Comparison of ENCODE assay signal across 17 cellular contexts in the genomic region with DNA sequence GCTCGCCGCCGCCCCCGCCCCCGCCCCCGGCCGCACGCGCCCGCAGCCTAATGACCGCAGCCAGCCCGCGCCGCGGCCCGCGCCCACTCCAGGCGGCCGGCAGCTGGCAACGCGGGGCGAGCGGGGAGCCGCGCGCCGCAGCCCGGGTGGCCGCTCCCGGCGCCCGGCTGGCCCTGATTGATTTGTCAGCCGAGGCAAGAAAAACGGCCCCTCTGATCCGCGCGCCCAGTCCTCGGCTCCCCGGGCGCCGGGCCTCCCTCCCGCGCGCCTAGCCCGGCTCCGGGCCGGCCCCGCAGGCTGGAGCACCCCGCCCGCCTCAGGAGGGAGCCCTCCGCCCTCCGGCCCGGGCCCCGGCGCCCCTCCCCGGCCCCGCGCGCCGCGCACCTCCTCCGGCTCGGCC. TPM values are rescaled to one million over a fixed set of nuclear protein-coding genes. Genes with fewer than 3 reads are reported as not detected.
DNase-seq lines count a peak whose midpoint lies in the region; ATAC-seq and TF ChIP-seq lines count a peak whose summit lies in the region.
"Had no signal": no experiment of that assay in that cellular context is flagged by ENCODE, and none has a peak within 500 bp of the region (broad histone marks: within the 10 kb centered on the region; RNA-seq: fewer than 3 reads in every experiment).

No MANE protein-coding gene starts in this region.

- no peaks in the 10 kb centered on the region for H3K9me2 ChIP-seq in hepatocyte (replicated peaks; ENCODE audit: insufficient read depth)

- no peak overlapping the region for H2AFZ ChIP-seq in hepatocyte

- TF ChIP-seq POLR2A in lower leg skin (IDR thresholded peaks at IDR 0.05), result no peak

- no peak overlapping the region for H3K4me3 Mint-ChIP-seq in stimulated activated naive CD8-positive, alpha-beta T cell treated with anti-CD3 and anti-CD28 coated beads, Interleukin-15, amount 100 ng/mL, for 72 hours
- H3K4me3 Mint-ChIP-seq in type B pancreatic cell (no peak overlapping the region), chondrocyte (ENCODE audit: unreplicated experiment) (no peak overlapping the region)

- H3K27me3 Mint-ChIP-seq in stimulated activated naive CD8-positive, alpha-beta T cell treated with anti-CD3 and anti-CD28 coated beads, Interleukin-15, amount 100 ng/mL, for 72 hours, result peaks cover 92% of the 10 kb centered on the region
- H3K27me3 Mint-ChIP-seq in type B pancreatic cell, result peaks cover 93% of the 10 kb centered on the region
- H3K27me3 Mint-ChIP-seq in chondrocyte (ENCODE audit: low read depth), result peaks cover 89% of the 10 kb centered on the region

- no peaks in the 10 kb centered on the region for H3K9me3 Mint-ChIP-seq in stimulated activated naive CD8-positive, alpha-beta T cell treated with anti-CD3 and anti-CD28 coated beads, Interleukin-15, amount 100 ng/mL, for 72 hours
- H3K9me3 Mint-ChIP-seq in type B pancreatic cell (no peaks in the 10 kb centered on the region), chondrocyte (ENCODE audit: low read depth) (no peaks in the 10 kb centered on the region)
- H3K9me3 Mint-ChIP-seq: activated CD4-positive, alpha-beta memory T cell treated with anti-CD3 and anti-CD28 coated beads, Interleukin-2, amount 10 ng/mL, durations not matched to agents 7 days and 5 days; activated naive CD4-positive, alpha-beta T cell treated with anti-CD3 and anti-CD28 coated beads for 36 hours had no signal

- H3K36me3 ChIP-seq in RWPE2 (ENCODE audit: low read depth) (no peaks in the 10 kb centered on the region), hepatocyte (replicated peaks; ENCODE audit: insufficient read depth, low read depth) (no peaks in the 10 kb centered on the region)

- DNase-seq in stimulated activated naive CD8-positive, alpha-beta T cell treated with anti-CD3 and anti-CD28 coated beads, Interleukin-15, amount 100 ng/mL, for 72 hours, result no peak
- DNase-seq in stimulated activated naive CD8-positive, alpha-beta T cell treated with anti-CD3 and anti-CD28 coated beads, Interleukin-15, Interleukin-2, amounts not matched to agents 100 U/mL and 50 U/mL, for 24 hours, result no peak
- no peak for DNase-seq in RWPE2 (ENCODE audit: low spot score)
- no peak for DNase-seq in hepatocyte (ENCODE audit: low spot score)
- no peak for DNase-seq in type B pancreatic cell (ENCODE audit: extremely low spot score, unreplicated experiment)
- no peak for DNase-seq in lower leg skin (ENCODE audit: low spot score in 2 of 2)
- no peak for DNase-seq in nucleus accumbens (lab: John Stamatoyannopoulos, UW)
- no peak for DNase-seq in chondrocyte (ENCODE audit: low spot score)
- DNase-seq: activated CD4-positive, alpha-beta memory T cell treated with anti-CD3 and anti-CD28 coated beads, Interleukin-2, amount 10 ng/mL, durations not matched to agents 7 days and 5 days; activated naive CD4-positive, alpha-beta T cell treated with anti-CD3 and anti-CD28 coated beads for 36 hours; central memory CD4-positive, alpha-beta T cell; GF-D8 had no signal

- peak; percentile 29 for ATAC-seq in stimulated activated naive CD8-positive, alpha-beta T cell treated with anti-CD3 and anti-CD28 coated beads, Interleukin-15, amount 100 ng/mL, for 72 hours
- no peak for ATAC-seq in stimulated activated naive CD8-positive, alpha-beta T cell treated with anti-CD3 and anti-CD28 coated beads, Interleukin-15, Interleukin-2, amounts not matched to agents 100 U/mL and 50 U/mL, for 24 hours
- ATAC-seq in RWPE2 (ENCODE audit: low read depth), result no peak

- no peak overlapping the region for H3K27ac Mint-ChIP-seq in stimulated activated naive CD8-positive, alpha-beta T cell treated with anti-CD3 and anti-CD28 coated beads, Interleukin-15, amount 100 ng/mL, for 72 hours
- H3K27ac Mint-ChIP-seq in type B pancreatic cell, result no peak overlapping the region
- no peak overlapping the region for H3K27ac Mint-ChIP-seq in chondrocyte (ENCODE audit: unreplicated experiment)
- H3K27ac Mint-ChIP-seq: activated CD4-positive, alpha-beta memory T cell treated with anti-CD3 and anti-CD28 coated beads, Interleukin-2, amount 10 ng/mL, durations not matched to agents 7 days and 5 days; activated naive CD4-positive, alpha-beta T cell treated with anti-CD3 and anti-CD28 coated beads for 36 hours; progenitor cell of endocrine pancreas had no signal

- no peaks in the 10 kb centered on the region for H3K4me1 ChIP-seq in RWPE2 (ENCODE audit: insufficient read depth, poor library complexity, severe bottlenecking)
- H3K4me1 ChIP-seq in hepatocyte (ENCODE audit: insufficient read depth), result peaks cover 7% of the 10 kb centered on the region

- H3K27ac ChIP-seq in RWPE2 (ENCODE audit: poor library complexity, severe bottlenecking) (no peak overlapping the region), hepatocyte (no peak overlapping the region)
- H3K27ac ChIP-seq: C4-2B had no signal

- H3K36me3 Mint-ChIP-seq in type B pancreatic cell (no peaks in the 10 kb centered on the region), chondrocyte (ENCODE audit: low read depth) (peaks cover 3% of the 10 kb centered on the region)

- no peaks in the 10 kb centered on the region for H4K20me1 ChIP-seq in hepatocyte (ENCODE audit: insufficient read depth, poor library complexity, severe bottlenecking)

- H3K27me3 ChIP-seq in RWPE2 (ENCODE audit: insufficient read depth, poor library complexity, severe bottlenecking) (peaks cover 90% of the 10 kb centered on the region), hepatocyte (peaks cover 93% of the 10 kb centered on the region)

- H3K4me1 Mint-ChIP-seq in stimulated activated naive CD8-positive, alpha-beta T cell treated with anti-CD3 and anti-CD28 coated beads, Interleukin-15, amount 100 ng/mL, for 72 hours, result peaks cover 42% of the 10 kb centered on the region
- H3K4me1 Mint-ChIP-seq in type B pancreatic cell (ENCODE audit: unreplicated experiment), result peaks cover 9% of the 10 kb centered on the region
- peaks cover 25% of the 10 kb centered on the region for H3K4me1 Mint-ChIP-seq in chondrocyte (ENCODE audit: low read depth)

- intact Hi-C loops in lower leg skin (cut with DNase I; ENCODE audit: low total_unique reads), result no loop called here

- H3K79me2 ChIP-seq in hepatocyte, result no peaks in the 10 kb centered on the region

- peak overlapping the region; percentile 68 for H3K4me2 ChIP-seq in hepatocyte

- WGBS in hepatocyte (ENCODE audit: low lambda C conversion rate, missing lambda C conversion rate), result 0% methylated on average over 34 of the region's 63 CpGs
- no CpG with 5 or more reads among the region's 63 CpGs for WGBS in lower leg skin, 2 donors

- TF ChIP-seq CTCF in RWPE2 (IDR thresholded peaks at IDR 0.05; ENCODE audit: poor library complexity, severe bottlenecking), result no peak
- no peak for TF ChIP-seq CTCF in hepatocyte (IDR thresholded peaks at IDR 0.05; ENCODE audit: poor library complexity)
- no peak for TF ChIP-seq CTCF in type B pancreatic cell (conservative IDR thresholded peaks at IDR 0.05)
- no peak for TF ChIP-seq CTCF in lower leg skin (IDR thresholded peaks at IDR 0.05)
- TF ChIP-seq CTCF in chondrocyte (IDR thresholded peaks at IDR 0.05), result no peak

- no peaks in the 10 kb centered on the region for H3K9me3 ChIP-seq in RWPE2 (ENCODE audit: severe bottlenecking)
- no peaks in the 10 kb centered on the region for H3K9me3 ChIP-seq in hepatocyte (ENCODE audit: low read depth)

- H3K4me3 ChIP-seq in RWPE2 (ENCODE audit: severe bottlenecking) (peak overlapping the region; percentile 17), hepatocyte (no peak overlapping the region), lower leg skin (ENCODE audit: low read depth, poor library complexity, severe bottlenecking) (no peak overlapping the region)

RNA-seq across cellular contexts. Expression of a gene that starts 11.9 kb away (rescaled TPM):
- total RNA-seq in hepatocyte (not detected in 2 replicates), type B pancreatic cell (ENCODE audit: low replicate concordance) (1.2 TPM in 1 of 2 replicates, not detected in the other), lower leg skin (10 to 100 TPM in 1 of 4 donors, 1 to 10 TPM in 3; 1.1 to 13.4 (median 2.4) TPM), chondrocyte (0.20 TPM in 1 of 3 replicates, not detected in the others)
- polyA plus RNA-seq in hepatocyte, result 0.19 TPM in 1 of 2 replicates, not detected in the other
- total RNA-seq: activated CD4-positive, alpha-beta memory T cell treated with anti-CD3 and anti-CD28 coated beads, Interleukin-2, amount 10 ng/mL, durations not matched to agents 7 days and 5 days; activated naive CD4-positive, alpha-beta T cell treated with anti-CD3 and anti-CD28 coated beads for 36 hours; mononuclear cell; progenitor cell of endocrine pancreas; T-helper 2 cell treated with Interferon-gamma antibody and Interleukin-4, amounts not matched to agents 100 ng/mL and 5 ng/mL, for 36 hours had no signal
- polyA plus RNA-seq: esophagus had no signal
